ENCODE assay signal across 16 cellular contexts in genomic region chr6:3372184-3372846, GRCh38.
DNase-seq lines count a peak whose midpoint lies in the region; ATAC-seq, FAIRE-seq and TF ChIP-seq lines count a peak whose summit lies in the region.
"Had no signal": no experiment of that assay in that cellular context is flagged by ENCODE, and none has a peak within 500 bp of the region (broad histone marks: within the 10 kb centered on the region; RNA-seq: fewer than 3 reads in every experiment).

No MANE protein-coding gene starts in this region.

- no peak overlapping the region; the same call in 1 of the 2 replicates for H3K4me2 ChIP-seq in HepG2 (ENCODE audit: low read depth, low read length)

- in situ Hi-C loops in HepG2 (cut with HindIII; ENCODE audit: extremely low pct_ligation_motif_present, low pct_unique_long_range_greater_than_20kb) (no loop called here), gastrocnemius medialis (cut with MboI; ENCODE audit: low sequenced_read_pairs in 4 of 4) (no loop called here)

- CTCF ChIA-PET in HepG2 (lab: Yijun Ruan, JAX; ENCODE audit: low intra/inter-chr PET ratio, low total read pairs) = no interaction called here

- TF ChIP-seq POLR2A in HepG2 (IDR thresholded peaks at IDR 0.05; ENCODE audit: insufficient read depth in 1 of 2, low read depth in 2 of 2, low read length in 2 of 2) = no peak
- no peak for TF ChIP-seq POLR2A in right lobe of liver (IDR thresholded peaks at IDR 0.05)
- no peak for TF ChIP-seq POLR2A in gastrocnemius medialis (IDR thresholded peaks at IDR 0.05)

- H3K9me3 ChIP-seq in HepG2 (ENCODE audit: low read length) (no peaks in the 10 kb centered on the region), right lobe of liver (no peaks in the 10 kb centered on the region), gastrocnemius medialis (no peaks in the 10 kb centered on the region)

- ATAC-seq in HepG2 (no peak), right lobe of liver (no peak), gastrocnemius medialis (no peak), HG03139 (IDR thresholded peaks at IDR 0.05; ENCODE audit: unreplicated experiment) (no peak), HG02571 (IDR thresholded peaks at IDR 0.05; ENCODE audit: unreplicated experiment) (no peak)

- no peaks in the 10 kb centered on the region for H3K27me3 ChIP-seq in HepG2 (ENCODE audit: control insufficient read depth in 1 of 2, insufficient read depth in 2 of 2, low read length in 2 of 2)
- H3K27me3 ChIP-seq in right lobe of liver = no peaks in the 10 kb centered on the region
- no peaks in the 10 kb centered on the region for H3K27me3 ChIP-seq in gastrocnemius medialis

- no TSS peak for BruUV-seq in HepG2 (replicated peaks; lab: Mats Ljungman, UMichigan)

- FAIRE-seq in HepG2 (lab: Jason Lieb, UNC) = no peak
- FAIRE-seq: RCC 7860 had no signal

- peak overlapping the region; percentile 46 for H3K9ac ChIP-seq in HepG2 (ENCODE audit: insufficient read depth, low read depth, low read length)

- TF ChIP-seq CTCF in HepG2 (CRISPR knock-in tag; IDR thresholded peaks at IDR 0.05) = peak; percentile 56
- TF ChIP-seq CTCF in right lobe of liver (IDR thresholded peaks at IDR 0.05) = no peak
- TF ChIP-seq CTCF in gastrocnemius medialis (IDR thresholded peaks at IDR 0.05 in 4 of 5, conservative IDR thresholded peaks at IDR 0.05 in 1 of 5) = peak in 1 of 5 experiments; percentile 16

- POLR2A ChIA-PET in HepG2 (lab: Yijun Ruan, JAX) = interaction anchor here (0.6 to 5.0 kb wide), 8 partner anchors 9 to 85 kb away, joined by 3 to 86 read pairs (median 4); partner anchors contain the start of gene SLC22A23

- H3K4me1 ChIP-seq in HepG2 (ENCODE audit: insufficient read depth, low read length) (peaks cover 100% of the 10 kb centered on the region), right lobe of liver (peaks cover 0 to 84% (median 24%) of the 10 kb centered on the region in 4 donors), gastrocnemius medialis (peaks cover 2 to 3% of the 10 kb centered on the region in 2 donors)

- no peak overlapping the region for H3K4me3 ChIP-seq in HepG2 (replicated peaks in 1 of 3; ENCODE audit: insufficient read depth in 1 of 3, low read depth in 2 of 3, low read length in 3 of 3)
- H3K4me3 ChIP-seq in right lobe of liver = no peak overlapping the region
- H3K4me3 ChIP-seq in gastrocnemius medialis = no peak overlapping the region
- H3K4me3 ChIP-seq: coronary artery had no signal

- H2AFZ ChIP-seq in HepG2 (ENCODE audit: low read length) = no peak overlapping the region

- peak; percentile 19; the same call in 1 of the 2 replicates for TF ChIP-seq RAD21 in HepG2 (CRISPR knock-in tag; IDR thresholded peaks at IDR 0.05)

- peaks cover under 1 to 3% of the 10 kb centered on the region in 2 experiments; a peak in 3 of 5 replicates for H3K36me3 ChIP-seq in HepG2 (replicated peaks in 1 of 2; ENCODE audit: control insufficient read depth in 1 of 2, insufficient read depth in 2 of 2, low read length in 2 of 2)
- H3K36me3 ChIP-seq in right lobe of liver = no peaks in the 10 kb centered on the region
- no peaks in the 10 kb centered on the region for H3K36me3 ChIP-seq in gastrocnemius medialis

- TF ChIP-seq EP300 in HepG2 (IDR thresholded peaks at IDR 0.05; ENCODE audit: low read depth in 2 of 2, low read length in 2 of 2) = no peak
- no peak for TF ChIP-seq EP300 in HepG2 (CRISPR knock-in tag; IDR thresholded peaks at IDR 0.05; ENCODE audit: borderline replicate concordance)

- 90% methylated on average over 12 of the region's 12 CpGs for WGBS in HepG2 (ENCODE audit: low lambda C conversion rate)
- 72% methylated on average over 9 of the region's 12 CpGs for WGBS in right lobe of liver (ENCODE audit: insufficient coverage, low coverage, low lambda C conversion rate, missing lambda C conversion rate)

- intact Hi-C loops in HepG2 (cut with micrococcal nuclease; ENCODE audit: unreplicated experiment) (no loop called here), right lobe of liver (cut with DNase I) (no loop called here), gastrocnemius medialis (cut with DNase I; ENCODE audit: low total_unique reads) (no loop called here)

- H3K79me2 ChIP-seq in HepG2 (ENCODE audit: insufficient read depth, low read length) = peaks cover 81% of the 10 kb centered on the region

- H3K27ac ChIP-seq in HepG2 (ENCODE audit: extremely low read length, insufficient read depth, low read length) (peak overlapping the region; percentile 85), right lobe of liver (peak overlapping the region in 1 of 3 donors; percentile 86), angular gyrus (ENCODE audit: low read depth, low read length) (peak overlapping the region; percentile 32), gastrocnemius medialis (no peak overlapping the region)
- H3K27ac ChIP-seq: coronary artery had no signal

- H4K20me1 ChIP-seq in HepG2 (ENCODE audit: insufficient read depth, low read length) = no peaks in the 10 kb centered on the region

- DNase-seq in HepG2 (ENCODE audit: low spot score) (no peak), right lobe of liver (no peak), iPS-NIHi7 (ENCODE audit: extremely low spot score) (peak; percentile 44), gastrocnemius medialis (no peak)
- no peak for DNase-seq in activated CD4-positive, alpha-beta T cell treated with anti-CD3 and anti-CD28 coated beads for 1 hour
- DNase-seq: activated CD4-positive, alpha-beta T cell treated with anti-CD3 and anti-CD28 coated beads, Interleukin-2, amount 10 ng/mL, durations not matched to agents 24 days and 14 days; activated T-cell treated with anti-CD3 and anti-CD28 coated beads, Interleukin-2, amount 50 U/mL, for 4 hours; NCI-H1105 treated with DMSO at 0.1 percent for 48 hours; NCI-H510A; stimulated activated naive CD4-positive, alpha-beta T cell treated with Interleukin-2 at 50 U/mL for 16 hours; T-helper 1 cell had no signal

TF ChIP-seq in HepG2, 621 proteins besides CTCF, POLR2A, EP300 and RAD21 (continues in another document):
- TF ChIP-seq ZNF724P (CRISPR knock-in tag; IDR thresholded peaks at IDR 0.05; ENCODE audit: borderline replicate concordance) (no peak), UBTF (CRISPR knock-in tag; IDR thresholded peaks at IDR 0.05) (no peak; the same call in 1 of the 2 replicates), TRAFD1 (CRISPR knock-in tag; IDR thresholded peaks at IDR 0.05; ENCODE audit: borderline replicate concordance) (no peak), DZIP1 (CRISPR knock-in tag; IDR thresholded peaks at IDR 0.05) (no peak)

Comparison
In these comparisons a context has a peak if more than half of its experiments do, and no peak if none do; other contexts are left out.
1. H3K27ac ChIP-seq: peak in HepG2 (single experiment) and angular gyrus (single experiment); none in gastrocnemius medialis (0 of 4).